Comparison of ENCODE assay signal across 16 cellular contexts in the genomic region with DNA sequence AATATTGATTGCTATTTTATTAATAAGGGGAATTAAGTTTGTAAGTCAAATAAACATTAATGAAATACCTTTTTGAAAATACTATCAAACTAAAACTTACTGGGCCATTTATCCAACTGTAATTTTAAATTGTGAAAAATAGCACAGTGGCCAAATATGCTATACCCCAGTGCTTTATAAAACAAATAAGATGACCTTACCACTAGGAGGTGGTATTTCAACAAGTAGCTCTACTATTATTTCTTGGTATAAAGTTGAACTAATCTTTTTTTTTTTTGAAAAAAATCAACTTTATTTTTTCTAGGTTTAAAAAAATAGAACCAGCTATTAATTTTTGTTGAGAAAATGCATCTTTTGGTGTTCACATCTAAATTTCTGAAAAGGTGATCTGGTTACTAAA. TPM values are rescaled to one million over a fixed set of nuclear protein-coding genes. Genes with fewer than 3 reads are reported as not detected.
A peak's percentile ranks its signal among the peaks of the same experiment; 100 is the strongest.
DNase-seq lines count a peak whose midpoint lies in the region; ATAC-seq, FAIRE-seq and TF ChIP-seq lines count a peak whose summit lies in the region.
"Had no signal": no experiment of that assay in that cellular context is flagged by ENCODE, and none has a peak within 500 bp of the region (broad histone marks: within the 10 kb centered on the region; RNA-seq: fewer than 3 reads in every experiment).

No MANE protein-coding gene starts in this region.

- H3K9me3 ChIP-seq in right lobe of liver (no peaks in the 10 kb centered on the region), HepG2 (ENCODE audit: low read length) (no peaks in the 10 kb centered on the region), OCI-LY7 (ENCODE audit: low read length) (no peaks in the 10 kb centered on the region), heart left ventricle (no peaks in the 10 kb centered on the region), ovary (no peaks in the 10 kb centered on the region)
- H3K9me3 ChIP-seq: BLaER1 treated with 17β-estradiol and CSF1 and Interleukin-3, amounts not matched to agents 10 nM and 100 nM; MG63 had no signal

- no peaks in the 10 kb centered on the region for H3K9me2 ChIP-seq in OCI-LY7 (ENCODE audit: insufficient read depth, low read length)

- TF ChIP-seq POLR2A in right lobe of liver (IDR thresholded peaks at IDR 0.05) (no peak), HepG2 (IDR thresholded peaks at IDR 0.05; ENCODE audit: insufficient read depth in 1 of 2, low read depth in 2 of 2, low read length in 2 of 2) (no peak), heart left ventricle (IDR thresholded peaks at IDR 0.05) (no peak), ovary (IDR thresholded peaks at IDR 0.05) (no peak)

- intact Hi-C loops in right lobe of liver (cut with DNase I): no loop called here
- intact Hi-C loops in HepG2 (cut with micrococcal nuclease; ENCODE audit: unreplicated experiment): no loop called here
- intact Hi-C loops in OCI-LY7 (cut with micrococcal nuclease; ENCODE audit: unreplicated experiment): no loop called here
- intact Hi-C loops in heart left ventricle (cut with DNase I): no loop called here
- intact Hi-C loops in ovary (cut with DNase I): no loop called here

- in situ Hi-C loops in HepG2 (cut with HindIII; ENCODE audit: extremely low pct_ligation_motif_present, low pct_unique_long_range_greater_than_20kb): no loop called here

- H3K9ac ChIP-seq in HepG2 (ENCODE audit: insufficient read depth, low read depth, low read length): no peak overlapping the region
- H3K9ac ChIP-seq: BLaER1 treated with 17β-estradiol and CSF1 and Interleukin-3, amounts not matched to agents 10 nM and 100 nM; parathyroid adenoma had no signal

- TF ChIP-seq CTCF in right lobe of liver (IDR thresholded peaks at IDR 0.05): peak in 3 of 4 donors; percentile 6 to 19 (median 10)
- no peak for TF ChIP-seq CTCF in HepG2 (CRISPR knock-in tag; IDR thresholded peaks at IDR 0.05)
- peak; percentile 70 for TF ChIP-seq CTCF in OCI-LY7 (conservative IDR thresholded peaks at IDR 0.05; ENCODE audit: low read length)
- TF ChIP-seq CTCF in fibroblast of pulmonary artery (IDR thresholded peaks at IDR 0.05; ENCODE audit: low read length, missing control alignments): peak; percentile 26
- TF ChIP-seq CTCF in heart left ventricle (IDR thresholded peaks at IDR 0.05): peak in 3 of 12 donors; percentile 14 to 20 (median 17)
- no peak for TF ChIP-seq CTCF in ovary (IDR thresholded peaks at IDR 0.05)

- no peak for ATAC-seq in right lobe of liver
- ATAC-seq in HepG2: no peak
- ATAC-seq in GM19395 (IDR thresholded peaks at IDR 0.05; ENCODE audit: unreplicated experiment): no peak
- no peak for ATAC-seq in stimulated activated naive CD8-positive, alpha-beta T cell treated with anti-CD3 and anti-CD28 coated beads, Interleukin-15, amount 100 ng/mL, for 72 hours
- ATAC-seq in heart left ventricle: no peak
- ATAC-seq: activated naive CD8-positive, alpha-beta T cell treated with anti-CD3 and anti-CD28 coated beads, Interleukin-2, amount 50 U/mL, for 24 hours; stimulated activated effector memory CD8-positive, alpha-beta T cell treated with anti-CD3 and anti-CD28 coated beads, Interleukin-12 subunit alpha, Interleukin-12 subunit beta, amount 100 ng/mL, for 72 hours had no signal

- H3K27ac Mint-ChIP-seq in stimulated activated naive CD8-positive, alpha-beta T cell treated with anti-CD3 and anti-CD28 coated beads, Interleukin-15, amount 100 ng/mL, for 72 hours: no peak overlapping the region
- H3K27ac Mint-ChIP-seq: activated naive CD8-positive, alpha-beta T cell treated with anti-CD3 and anti-CD28 coated beads, Interleukin-2, amount 50 U/mL, for 24 hours; stimulated activated effector memory CD8-positive, alpha-beta T cell treated with anti-CD3 and anti-CD28 coated beads, Interleukin-12 subunit alpha, Interleukin-12 subunit beta, amount 100 ng/mL, for 72 hours had no signal

- CTCF ChIA-PET in HepG2 (lab: Yijun Ruan, JAX; ENCODE audit: low intra/inter-chr PET ratio, low total read pairs): interaction anchor here (1.1 kb wide), 1 partner anchor 577 kb away, joined by 4 read pairs; no protein-coding TSS in a partner anchor
- CTCF ChIA-PET in OCI-LY7 (lab: Charles Lee; ENCODE audit: unreplicated experiment): no interaction called here

- FAIRE-seq in HepG2 (lab: Jason Lieb, UNC): no peak

- no peak overlapping the region for H3K27ac ChIP-seq in right lobe of liver
- no peak overlapping the region for H3K27ac ChIP-seq in HepG2 (ENCODE audit: extremely low read length, insufficient read depth, low read length)
- no peak overlapping the region for H3K27ac ChIP-seq in OCI-LY7 (ENCODE audit: low read depth, low read length, poor library complexity, severe bottlenecking)
- H3K27ac ChIP-seq in heart left ventricle: no peak overlapping the region
- H3K27ac ChIP-seq in ovary: no peak overlapping the region
- H3K27ac ChIP-seq: BLaER1 treated with 17β-estradiol and CSF1 and Interleukin-3, amounts not matched to agents 10 nM and 100 nM; parathyroid adenoma; WERI-Rb-1 had no signal

- H3K79me2 ChIP-seq in HepG2 (ENCODE audit: insufficient read depth, low read length) (no peaks in the 10 kb centered on the region), OCI-LY7 (ENCODE audit: insufficient read depth, low read depth, low read length) (no peaks in the 10 kb centered on the region)
- H3K79me2 ChIP-seq: parathyroid adenoma had no signal

- no peak overlapping the region for H3K4me3 ChIP-seq in right lobe of liver
- no peak overlapping the region for H3K4me3 ChIP-seq in HepG2 (replicated peaks in 1 of 3; ENCODE audit: insufficient read depth in 1 of 3, low read depth in 2 of 3, low read length in 3 of 3)
- no peak overlapping the region for H3K4me3 ChIP-seq in OCI-LY7 (ENCODE audit: low read depth, low read length, poor library complexity, severe bottlenecking)
- no peak overlapping the region for H3K4me3 ChIP-seq in fibroblast of pulmonary artery (replicated peaks; ENCODE audit: low read depth, low read length)
- H3K4me3 ChIP-seq in heart left ventricle: no peak overlapping the region
- no peak overlapping the region for H3K4me3 ChIP-seq in ovary
- H3K4me3 ChIP-seq: BLaER1 treated with 17β-estradiol and CSF1 and Interleukin-3, amounts not matched to agents 10 nM and 100 nM; MG63 had no signal

- H3K36me3 ChIP-seq in right lobe of liver (no peaks in the 10 kb centered on the region), HepG2 (replicated peaks in 1 of 2; ENCODE audit: control insufficient read depth in 1 of 2, insufficient read depth in 2 of 2, low read length in 2 of 2) (no peaks in the 10 kb centered on the region), OCI-LY7 (ENCODE audit: insufficient read depth, low read length) (peaks cover 7% of the 10 kb centered on the region; the same call in 1 of the 2 replicates), heart left ventricle (peaks cover 0 to 47% (median 0%) of the 10 kb centered on the region in 9 donors), ovary (no peaks in the 10 kb centered on the region)
- H3K36me3 ChIP-seq: MG63, WERI-Rb-1 had no signal

- DNase-seq in right lobe of liver (no peak), HepG2 (ENCODE audit: low spot score) (no peak), OCI-LY7 (ENCODE audit: low spot score) (peak; percentile 18), fibroblast of pulmonary artery (ENCODE audit: low read depth) (no peak), heart left ventricle (no peak), ovary (no peak)
- no peak for DNase-seq in stimulated activated naive CD8-positive, alpha-beta T cell treated with anti-CD3 and anti-CD28 coated beads, Interleukin-15, amount 100 ng/mL, for 72 hours
- DNase-seq: activated naive CD8-positive, alpha-beta T cell treated with anti-CD3 and anti-CD28 coated beads, Interleukin-2, amount 50 U/mL, for 24 hours; GDM1; MG63; SIG-M5; WERI-Rb-1 had no signal

- H4K20me1 ChIP-seq in HepG2 (ENCODE audit: insufficient read depth, low read length) (no peaks in the 10 kb centered on the region), OCI-LY7 (ENCODE audit: insufficient read depth, low read length) (no peaks in the 10 kb centered on the region)

- no peak overlapping the region for H3K4me3 Mint-ChIP-seq in stimulated activated naive CD8-positive, alpha-beta T cell treated with anti-CD3 and anti-CD28 coated beads, Interleukin-15, amount 100 ng/mL, for 72 hours
- H3K4me3 Mint-ChIP-seq: activated naive CD8-positive, alpha-beta T cell treated with anti-CD3 and anti-CD28 coated beads, Interleukin-2, amount 50 U/mL, for 24 hours; stimulated activated effector memory CD8-positive, alpha-beta T cell treated with anti-CD3 and anti-CD28 coated beads, Interleukin-12 subunit alpha, Interleukin-12 subunit beta, amount 100 ng/mL, for 72 hours had no signal

- no peak for TF ChIP-seq EP300 in HepG2 (IDR thresholded peaks at IDR 0.05; ENCODE audit: low read depth in 2 of 2, low read length in 2 of 2)
- no peak for TF ChIP-seq EP300 in HepG2 (CRISPR knock-in tag; IDR thresholded peaks at IDR 0.05; ENCODE audit: borderline replicate concordance)
- TF ChIP-seq EP300 in ovary (IDR thresholded peaks at IDR 0.05): no peak

- H3K9me3 Mint-ChIP-seq in stimulated activated naive CD8-positive, alpha-beta T cell treated with anti-CD3 and anti-CD28 coated beads, Interleukin-15, amount 100 ng/mL, for 72 hours: no peaks in the 10 kb centered on the region
- H3K9me3 Mint-ChIP-seq: activated naive CD8-positive, alpha-beta T cell treated with anti-CD3 and anti-CD28 coated beads, Interleukin-2, amount 50 U/mL, for 24 hours; stimulated activated effector memory CD8-positive, alpha-beta T cell treated with anti-CD3 and anti-CD28 coated beads, Interleukin-12 subunit alpha, Interleukin-12 subunit beta, amount 100 ng/mL, for 72 hours had no signal

- POLR2A ChIA-PET in HepG2 (lab: Yijun Ruan, JAX): no interaction called here
- POLR2A ChIA-PET in OCI-LY7 (lab: Charles Lee): interaction anchor here (0.6 to 0.7 kb wide), 4 partner anchors 12 to 882 kb away, joined by 3 to 4 read pairs (median 4); no protein-coding TSS in a partner anchor

- no peaks in the 10 kb centered on the region for H3K4me1 ChIP-seq in right lobe of liver
- H3K4me1 ChIP-seq in HepG2 (ENCODE audit: insufficient read depth, low read length): no peaks in the 10 kb centered on the region
- no peaks in the 10 kb centered on the region for H3K4me1 ChIP-seq in OCI-LY7 (ENCODE audit: insufficient read depth, low read length, poor library complexity, severe bottlenecking)
- H3K4me1 ChIP-seq in heart left ventricle: no peaks in the 10 kb centered on the region
- H3K4me1 ChIP-seq in ovary (ENCODE audit: insufficient read depth): no peaks in the 10 kb centered on the region
- H3K4me1 ChIP-seq: parathyroid adenoma had no signal

- H3K4me1 Mint-ChIP-seq in stimulated activated naive CD8-positive, alpha-beta T cell treated with anti-CD3 and anti-CD28 coated beads, Interleukin-15, amount 100 ng/mL, for 72 hours: no peaks in the 10 kb centered on the region
- H3K4me1 Mint-ChIP-seq: activated naive CD8-positive, alpha-beta T cell treated with anti-CD3 and anti-CD28 coated beads, Interleukin-2, amount 50 U/mL, for 24 hours; stimulated activated effector memory CD8-positive, alpha-beta T cell treated with anti-CD3 and anti-CD28 coated beads, Interleukin-12 subunit alpha, Interleukin-12 subunit beta, amount 100 ng/mL, for 72 hours had no signal

- BruUV-seq in HepG2 (replicated peaks; lab: Mats Ljungman, UMichigan): no TSS peak
- BruUV-seq in OCI-LY7 (replicated peaks; lab: Mats Ljungman, UMichigan): no TSS peak

- H3K4me2 ChIP-seq in HepG2 (ENCODE audit: low read depth, low read length) (no peak overlapping the region), OCI-LY7 (ENCODE audit: low read length) (no peak overlapping the region)
- H3K4me2 ChIP-seq: BLaER1 treated with 17β-estradiol and CSF1 and Interleukin-3, amounts not matched to agents 10 nM and 100 nM had no signal

- H3K27me3 ChIP-seq in right lobe of liver (no peaks in the 10 kb centered on the region), HepG2 (ENCODE audit: control insufficient read depth in 1 of 2, insufficient read depth in 2 of 2, low read length in 2 of 2) (no peaks in the 10 kb centered on the region), heart left ventricle (no peaks in the 10 kb centered on the region), ovary (no peaks in the 10 kb centered on the region)
- H3K27me3 ChIP-seq: BLaER1 treated with 17β-estradiol and CSF1 and Interleukin-3, amounts not matched to agents 10 nM and 100 nM; MG63 had no signal

- H2AFZ ChIP-seq in HepG2 (ENCODE audit: low read length) (no peak overlapping the region), OCI-LY7 (ENCODE audit: low read length) (no peak overlapping the region)
- H2AFZ ChIP-seq: parathyroid adenoma had no signal

- no peaks in the 10 kb centered on the region for H3K27me3 Mint-ChIP-seq in stimulated activated naive CD8-positive, alpha-beta T cell treated with anti-CD3 and anti-CD28 coated beads, Interleukin-15, amount 100 ng/mL, for 72 hours

- no peak for TF ChIP-seq RAD21 in HepG2 (CRISPR knock-in tag; IDR thresholded peaks at IDR 0.05)

RNA-seq across cellular contexts. Expression of a gene that starts 14.7 kb away (rescaled TPM):
- 1 to 10 TPM; 2.7 to 8.4 (median 4.5) TPM for total RNA-seq in right lobe of liver
- total RNA-seq in HepG2 (2016; rRNA removed; fragmentation: Illumina TruSeq; extraction: Trizol): 1.7 and 3.2 TPM in 2 replicates
- total RNA-seq in HepG2 (2016; cell fraction: cytosol; rRNA removed; fragmentation: Illumina TruSeq; extraction: Trizol; ENCODE audit: low read depth): 0.10 and 0.26 TPM in 2 replicates
- total RNA-seq in HepG2 (2016; cell fraction: insoluble cytoplasmic fraction; rRNA removed; fragmentation: Illumina TruSeq; extraction: Trizol): 2.1 and 2.9 TPM in 2 replicates
- 0.79 and 0.99 TPM in 2 replicates for total RNA-seq in HepG2 (2016; cell fraction: membrane; rRNA removed; fragmentation: Illumina TruSeq; extraction: Trizol)
- total RNA-seq in HepG2 (2016; cell fraction: nucleus; rRNA removed; fragmentation: Illumina TruSeq; extraction: Trizol): 2.9 and 3.3 TPM in 2 replicates
- polyA plus RNA-seq in HepG2 (2011; rRNA removed): 0.92 and 1.1 TPM in 2 replicates
- 0.21 and 0.55 TPM in 2 replicates for polyA plus RNA-seq in HepG2 (2011; cell fraction: cytosol; rRNA removed)
- polyA plus RNA-seq in HepG2 (2011; cell fraction: nucleus; rRNA removed): 0.56 and 1.1 TPM in 2 replicates
- 0.75 and 1.0 TPM in 2 replicates for polyA plus RNA-seq in HepG2 (2012)
- polyA plus RNA-seq in HepG2 (2016; cell fraction: cytosol; fragmentation: Illumina TruSeq; extraction: Trizol; ENCODE audit: low read depth): 0.05 and 0.12 TPM in 2 replicates
- polyA plus RNA-seq in HepG2 (2016; cell fraction: insoluble cytoplasmic fraction; fragmentation: Illumina TruSeq; extraction: Trizol; ENCODE audit: low read depth): 2.6 and 2.8 TPM in 2 replicates
- polyA plus RNA-seq in HepG2 (2016; cell fraction: membrane; fragmentation: Illumina TruSeq; extraction: Trizol; ENCODE audit: low read depth): 0.14 and 0.38 TPM in 2 replicates
- polyA plus RNA-seq in HepG2 (2016; cell fraction: nucleus; fragmentation: Illumina TruSeq; extraction: Trizol; ENCODE audit: insufficient read depth, low read depth): 3.3 TPM in 2 replicates
- 0.23 and 0.24 TPM in 2 replicates for polyA minus RNA-seq in HepG2 (2011; rRNA and poly(A)+ RNA removed; ENCODE audit: low replicate concordance)
- polyA minus RNA-seq in HepG2 (2011; cell fraction: cytosol; rRNA and poly(A)+ RNA removed): 0.35 and 0.59 TPM in 2 replicates
- polyA minus RNA-seq in HepG2 (2011; cell fraction: nucleus; rRNA and poly(A)+ RNA removed): 2.2 and 2.4 TPM in 2 replicates
- 2.9 and 3.5 TPM in 2 replicates for total RNA-seq in OCI-LY7 (2014; rRNA removed; shearing (Covaris generic))
- 11.0 and 11.3 TPM in 2 replicates for total RNA-seq in OCI-LY7 (2022)
- 10 to 100 TPM in 2 of 9 donors, 1 to 10 TPM in 7; 2.7 to 17.8 (median 4.3) TPM for total RNA-seq in heart left ventricle
- 1 to 10 TPM; 3.0 to 7.8 TPM for polyA plus RNA-seq in heart left ventricle
- 1 to 10 TPM; 2.0 to 6.8 (median 5.3) TPM for total RNA-seq in ovary
- 1 to 10 TPM; 3.4 to 7.3 TPM for polyA plus RNA-seq in ovary

RNA-seq across cellular contexts. Expression of a gene that starts 14.9 kb away (rescaled TPM):
- total RNA-seq in right lobe of liver (1 to 10 TPM; 1.7 to 4.9 (median 3.1) TPM), HepG2 (2016; rRNA removed; fragmentation: Illumina TruSeq; extraction: Trizol) (3.5 and 5.1 TPM in 2 replicates), OCI-LY7 (2022) (19.8 and 21.6 TPM in 2 replicates), heart left ventricle (1 to 10 TPM; 2.3 to 10.0 (median 4.9) TPM), ovary (10 to 100 TPM in 3 of 7 donors, 1 to 10 TPM in 4; 4.2 to 15.2 (median 6.6) TPM)
- total RNA-seq in HepG2 (2016; cell fraction: cytosol; rRNA removed; fragmentation: Illumina TruSeq; extraction: Trizol; ENCODE audit: low read depth): 2.3 and 2.7 TPM in 2 replicates
- total RNA-seq in HepG2 (2016; cell fraction: insoluble cytoplasmic fraction; rRNA removed; fragmentation: Illumina TruSeq; extraction: Trizol): 3.3 and 4.6 TPM in 2 replicates
- 2.4 and 4.3 TPM in 2 replicates for total RNA-seq in HepG2 (2016; cell fraction: membrane; rRNA removed; fragmentation: Illumina TruSeq; extraction: Trizol)
- total RNA-seq in HepG2 (2016; cell fraction: nucleus; rRNA removed; fragmentation: Illumina TruSeq; extraction: Trizol): 4.2 and 8.5 TPM in 2 replicates
- polyA plus RNA-seq in HepG2 (2011; rRNA removed) (0.32 and 0.37 TPM in 2 replicates), heart left ventricle (1 to 10 TPM; 1.4 to 5.2 TPM), ovary (1 to 10 TPM; 5.2 to 7.2 TPM)
- 0.09 and 0.33 TPM in 2 replicates for polyA plus RNA-seq in HepG2 (2011; cell fraction: cytosol; rRNA removed)
- polyA plus RNA-seq in HepG2 (2011; cell fraction: nucleus; rRNA removed): 0.51 and 4.2 TPM in 2 replicates
- 2.1 and 3.6 TPM in 2 replicates for polyA plus RNA-seq in HepG2 (2012)
- 1.3 TPM in 2 replicates for polyA plus RNA-seq in HepG2 (2016; cell fraction: cytosol; fragmentation: Illumina TruSeq; extraction: Trizol; ENCODE audit: low read depth)
- polyA plus RNA-seq in HepG2 (2016; cell fraction: insoluble cytoplasmic fraction; fragmentation: Illumina TruSeq; extraction: Trizol; ENCODE audit: low read depth): 4.7 and 5.6 TPM in 2 replicates
- 2.0 and 4.1 TPM in 2 replicates for polyA plus RNA-seq in HepG2 (2016; cell fraction: membrane; fragmentation: Illumina TruSeq; extraction: Trizol; ENCODE audit: low read depth)
- 5.6 and 6.8 TPM in 2 replicates for polyA plus RNA-seq in HepG2 (2016; cell fraction: nucleus; fragmentation: Illumina TruSeq; extraction: Trizol; ENCODE audit: insufficient read depth, low read depth)
- 0.36 and 2.0 TPM in 2 replicates for polyA minus RNA-seq in HepG2 (2011; rRNA and poly(A)+ RNA removed; ENCODE audit: low replicate concordance)
- 0.59 and 2.5 TPM in 2 replicates for polyA minus RNA-seq in HepG2 (2011; cell fraction: cytosol; rRNA and poly(A)+ RNA removed)
- 3.2 and 6.8 TPM in 2 replicates for polyA minus RNA-seq in HepG2 (2011; cell fraction: nucleus; rRNA and poly(A)+ RNA removed)
- 4.0 and 4.6 TPM in 2 replicates for total RNA-seq in OCI-LY7 (2014; rRNA removed; shearing (Covaris generic))

Comparison
In these comparisons a context has a peak if more than half of its experiments do, and no peak if none do; other contexts are left out.
1. CTCF ChIP-seq: peak in right lobe of liver (3 of 4), OCI-LY7 (single experiment) and fibroblast of pulmonary artery (single experiment); none in HepG2 (single experiment) and ovary (0 of 3).